18 cellular contexts compared by ENCODE assay signal in the genomic region with DNA sequence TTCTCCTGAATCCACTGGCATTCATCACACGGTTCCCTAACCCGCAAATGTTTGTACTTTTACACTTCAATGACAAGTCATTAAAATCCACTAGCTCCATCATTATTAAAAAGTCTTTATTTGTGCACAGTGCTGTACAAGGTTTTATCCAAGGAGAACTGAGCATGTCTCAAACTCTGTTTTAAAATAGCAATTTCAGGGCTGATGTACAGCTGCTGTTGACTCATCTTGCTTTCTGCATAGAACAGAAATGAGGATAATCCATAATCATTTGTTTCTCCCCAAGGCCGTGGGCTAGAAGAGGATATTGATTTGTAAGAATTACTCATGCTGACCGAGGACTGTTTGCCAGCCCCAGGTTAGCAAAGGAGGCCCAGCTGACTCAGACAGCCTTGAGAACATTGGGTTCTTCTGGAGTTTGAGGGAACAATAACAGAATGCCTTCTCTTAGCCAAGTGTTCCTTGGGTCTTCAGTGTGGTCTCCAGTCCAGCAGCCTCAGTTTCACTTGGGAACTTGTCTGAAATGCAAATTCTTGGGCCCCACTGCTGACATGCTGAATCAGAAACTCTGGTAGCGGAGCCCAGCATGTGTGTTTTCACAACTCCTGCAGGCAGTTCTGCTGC.
DNase-seq lines count a peak whose midpoint lies in the region; ATAC-seq and TF ChIP-seq lines count a peak whose summit lies in the region.
"Had no signal": no experiment of that assay in that cellular context is flagged by ENCODE, and none has a peak within 500 bp of the region (broad histone marks: within the 10 kb centered on the region; RNA-seq: fewer than 3 reads in every experiment).

No MANE protein-coding gene starts in this region.

- H3K9me3 ChIP-seq in mucosa of descending colon = no peaks in the 10 kb centered on the region
- no peaks in the 10 kb centered on the region for H3K9me3 ChIP-seq in CD8-positive, alpha-beta memory T cell (ENCODE audit: low read length)
- H3K9me3 ChIP-seq in trophoblast cell (ENCODE audit: insufficient read depth, low read depth, low read length) = no peaks in the 10 kb centered on the region
- H3K9me3 ChIP-seq: BLaER1 treated with 17β-estradiol and CSF1 and Interleukin-3, amounts not matched to agents 10 nM and 100 nM; left ventricle myocardium inferior; neutrophil had no signal

- H3K27ac ChIP-seq in CD8-positive, alpha-beta memory T cell (ENCODE audit: low read depth, low read length) = no peak overlapping the region
- no peak overlapping the region for H3K27ac ChIP-seq in trophoblast cell (ENCODE audit: low read depth, low read length)
- H3K27ac ChIP-seq: BLaER1 treated with 17β-estradiol and CSF1 and Interleukin-3, amounts not matched to agents 10 nM and 100 nM; left ventricle myocardium inferior; neutrophil; VCaP had no signal

- no peak for ATAC-seq in GM21737 (IDR thresholded peaks at IDR 0.05; ENCODE audit: unreplicated experiment)
- ATAC-seq in mucosa of descending colon = no peak
- ATAC-seq: stimulated activated effector memory CD8-positive, alpha-beta T cell treated with anti-CD3 and anti-CD28 coated beads, Interleukin-12 subunit alpha, Interleukin-12 subunit beta, amount 100 ng/mL, for 72 hours had no signal

- H2AK5ac ChIP-seq in trophoblast cell (ENCODE audit: low read length) = no peak overlapping the region

- H3K23ac ChIP-seq in trophoblast cell (ENCODE audit: low read length) = no peak overlapping the region

- H3K27me3 ChIP-seq in CD8-positive, alpha-beta memory T cell (ENCODE audit: insufficient read depth, low read length, poor library complexity, severe bottlenecking) = no peaks in the 10 kb centered on the region
- no peaks in the 10 kb centered on the region for H3K27me3 ChIP-seq in trophoblast cell (ENCODE audit: insufficient read depth, low read length)
- H3K27me3 ChIP-seq: BLaER1 treated with 17β-estradiol and CSF1 and Interleukin-3, amounts not matched to agents 10 nM and 100 nM; neutrophil had no signal

- no peak overlapping the region for H2BK120ac ChIP-seq in trophoblast cell (ENCODE audit: insufficient read depth, low read length, poor library complexity)

- no peak overlapping the region for H2AFZ ChIP-seq in trophoblast cell (ENCODE audit: insufficient read depth, low read length, poor library complexity)

- H3K9ac ChIP-seq in trophoblast cell (ENCODE audit: low read length) = no peak overlapping the region
- H3K9ac ChIP-seq: BLaER1 treated with 17β-estradiol and CSF1 and Interleukin-3, amounts not matched to agents 10 nM and 100 nM had no signal

- H3K27ac Mint-ChIP-seq in CD8-positive, alpha-beta memory T cell = peak overlapping the region in 1 of 8 donors; percentile 72
- H3K27ac Mint-ChIP-seq: activated T-cell treated with anti-CD3 and anti-CD28 coated beads, Interleukin-2, amount 50 U/mL, for 24 hours; stimulated activated effector memory CD8-positive, alpha-beta T cell treated with anti-CD3 and anti-CD28 coated beads, Interleukin-12 subunit alpha, Interleukin-12 subunit beta, amount 100 ng/mL, for 72 hours had no signal

- intact Hi-C loops in mucosa of descending colon (cut with DNase I, micrococcal nuclease) = no loop called here

- H4K12ac ChIP-seq in trophoblast cell (ENCODE audit: low read depth, low read length) = no peak overlapping the region

- no peaks in the 10 kb centered on the region for H3K79me2 ChIP-seq in trophoblast cell (ENCODE audit: control insufficient read depth, insufficient read depth, low read length, poor library complexity)

- CTCF ChIA-PET in CD8-positive, alpha-beta memory T cell (lab: Charles Lee) = no interaction called here

- no peaks in the 10 kb centered on the region for H3K4me1 Mint-ChIP-seq in CD8-positive, alpha-beta memory T cell
- H3K4me1 Mint-ChIP-seq: central memory CD8-positive, alpha-beta T cell; stimulated activated effector memory CD8-positive, alpha-beta T cell treated with anti-CD3 and anti-CD28 coated beads, Interleukin-12 subunit alpha, Interleukin-12 subunit beta, amount 100 ng/mL, for 72 hours had no signal

- no peak overlapping the region for H3K4me3 Mint-ChIP-seq in CD8-positive, alpha-beta memory T cell
- H3K4me3 Mint-ChIP-seq: activated T-cell treated with anti-CD3 and anti-CD28 coated beads, Interleukin-2, amount 50 U/mL, for 24 hours; central memory CD8-positive, alpha-beta T cell; stimulated activated effector memory CD8-positive, alpha-beta T cell treated with anti-CD3 and anti-CD28 coated beads, Interleukin-12 subunit alpha, Interleukin-12 subunit beta, amount 100 ng/mL, for 72 hours had no signal

- H3K4me1 ChIP-seq in mucosa of descending colon (ENCODE audit: low read depth) (no peaks in the 10 kb centered on the region), trophoblast cell (ENCODE audit: control insufficient read depth in 1 of 2, insufficient read depth in 2 of 2, low read length in 2 of 2) (no peaks in the 10 kb centered on the region)
- no peaks in the 10 kb centered on the region for H3K4me1 ChIP-seq in CD8-positive, alpha-beta memory T cell (ENCODE audit: insufficient read depth, low read length)
- H3K4me1 ChIP-seq: left ventricle myocardium inferior had no signal

- H3K27me3 Mint-ChIP-seq in CD8-positive, alpha-beta memory T cell = peaks cover 6 to 13% of the 10 kb centered on the region in 2 donors

- no peak overlapping the region for H3K14ac ChIP-seq in trophoblast cell (ENCODE audit: low read length)

- peak; percentile 36 for DNase-seq in HPDE6-E6E7 (ENCODE audit: extremely low spot score)
- DNase-seq in astrocyte of the hippocampus (ENCODE audit: low read depth, low spot score) = peak; percentile 79
- DNase-seq in fibroblast of the conjunctiva (ENCODE audit: low read depth) = peak; percentile 93
- peak; percentile 28 for DNase-seq in putamen (ENCODE audit: low spot score)
- DNase-seq in mucosa of descending colon = no peak
- no peak for DNase-seq in CD8-positive, alpha-beta memory T cell
- DNase-seq in trophoblast cell = no peak
- DNase-seq: activated T-cell treated with anti-CD3 and anti-CD28 coated beads, Interleukin-2, amount 50 U/mL, for 24 hours; left ventricle myocardium inferior; NCI-H446; SHP77 treated with DMSO at 0.1 percent for 48 hours; stimulated activated CD4-positive, alpha-beta T cell treated with anti-CD3 and anti-CD28 coated beads, Interleukin-2, amount 100 ng/mL, for 24 hours had no signal

- no peak overlapping the region for H3K4ac ChIP-seq in trophoblast cell (ENCODE audit: low read depth, low read length)

- H2BK12ac ChIP-seq in trophoblast cell (ENCODE audit: low read length) = no peak overlapping the region

- TF ChIP-seq CTCF in mucosa of descending colon (IDR thresholded peaks at IDR 0.05) = no peak

- H3K4me3 ChIP-seq in mucosa of descending colon = no peak overlapping the region
- H3K4me3 ChIP-seq in CD8-positive, alpha-beta memory T cell (ENCODE audit: low read length) = no peak overlapping the region
- no peak overlapping the region for H3K4me3 ChIP-seq in trophoblast cell (ENCODE audit: low read depth, low read length)
- H3K4me3 ChIP-seq: BLaER1 treated with 17β-estradiol and CSF1 and Interleukin-3, amounts not matched to agents 10 nM and 100 nM; left ventricle myocardium inferior had no signal

- no CpG with 5 or more reads among the region's 5 CpGs for WGBS in trophoblast cell (ENCODE audit: extremely low coverage, insufficient coverage, insufficient read length)

- no peak overlapping the region for H2BK5ac ChIP-seq in trophoblast cell (ENCODE audit: low read depth, low read length, poor library complexity)

- H3K79me1 ChIP-seq in trophoblast cell (ENCODE audit: low read length) = no peaks in the 10 kb centered on the region

- H3K4me2 ChIP-seq in trophoblast cell (ENCODE audit: low read length) = no peak overlapping the region

- no peak overlapping the region for H4K91ac ChIP-seq in trophoblast cell (ENCODE audit: low read depth, low read length)

- POLR2A ChIA-PET in CD8-positive, alpha-beta memory T cell (lab: Charles Lee) = no interaction called here

- no peak overlapping the region for H3K18ac ChIP-seq in trophoblast cell (ENCODE audit: low read length)

- H3K36me3 ChIP-seq in mucosa of descending colon (ENCODE audit: low read depth) (no peaks in the 10 kb centered on the region), trophoblast cell (ENCODE audit: control insufficient read depth in 1 of 2, insufficient read depth in 2 of 2, low read length in 2 of 2) (peaks cover 6 to 7% of the 10 kb centered on the region in 2 experiments)
- H3K36me3 ChIP-seq in CD8-positive, alpha-beta memory T cell (ENCODE audit: insufficient read depth, low read length) = no peaks in the 10 kb centered on the region
- H3K36me3 ChIP-seq: BLaER1 treated with 17β-estradiol and CSF1 and Interleukin-3, amounts not matched to agents 10 nM and 100 nM; left ventricle myocardium inferior; neutrophil had no signal

- H3K9me3 Mint-ChIP-seq in CD8-positive, alpha-beta memory T cell = no peaks in the 10 kb centered on the region
- H3K9me3 Mint-ChIP-seq: activated T-cell treated with anti-CD3 and anti-CD28 coated beads, Interleukin-2, amount 50 U/mL, for 24 hours; central memory CD8-positive, alpha-beta T cell; stimulated activated effector memory CD8-positive, alpha-beta T cell treated with anti-CD3 and anti-CD28 coated beads, Interleukin-12 subunit alpha, Interleukin-12 subunit beta, amount 100 ng/mL, for 72 hours had no signal

- H3K36me3 Mint-ChIP-seq in CD8-positive, alpha-beta memory T cell = no peaks in the 10 kb centered on the region
- H3K36me3 Mint-ChIP-seq: stimulated activated effector memory CD8-positive, alpha-beta T cell treated with anti-CD3 and anti-CD28 coated beads, Interleukin-12 subunit alpha, Interleukin-12 subunit beta, amount 100 ng/mL, for 72 hours had no signal

- no peak overlapping the region for H4K8ac ChIP-seq in trophoblast cell (ENCODE audit: low read depth, low read length)

Comparison
In these comparisons a context has a peak if more than half of its experiments do, and no peak if none do; other contexts are left out.
1. DNase-seq: peak in HPDE6-E6E7 (single experiment), astrocyte of the hippocampus (single experiment), fibroblast of the conjunctiva (single experiment) and putamen (single experiment); none in mucosa of descending colon (0 of 3), CD8-positive, alpha-beta memory T cell (0 of 5) and trophoblast cell (0 of 2).